Comparison of ENCODE assay signal across 12 cellular contexts in genomic region chr13:91134773-91135124, GRCh38.
DNase-seq lines count a peak whose midpoint lies in the region; ATAC-seq and TF ChIP-seq lines count a peak whose summit lies in the region.
"Had no signal": no experiment of that assay in that cellular context is flagged by ENCODE, and none has a peak within 500 bp of the region (broad histone marks: within the 10 kb centered on the region; RNA-seq: fewer than 3 reads in every experiment).

No MANE protein-coding gene starts in this region.

- no peak for TF ChIP-seq CTCF in nephron (IDR thresholded peaks at IDR 0.05; ENCODE audit: unreplicated experiment in 3 of 3)
- TF ChIP-seq CTCF in Calu3 (IDR thresholded peaks at IDR 0.05; ENCODE audit: unreplicated experiment): no peak

- H3K27me3 Mint-ChIP-seq in nephron (ENCODE audit: low read depth) (peaks cover 6% of the 10 kb centered on the region), Calu3 (ENCODE audit: unreplicated experiment) (no peaks in the 10 kb centered on the region)
- H3K27me3 Mint-ChIP-seq: activated CD8-positive, alpha-beta T cell treated with anti-CD3 and anti-CD28 coated beads for 36 hours had no signal

- no TSS peak for BruUV-seq in Calu3 (replicated peaks; lab: Mats Ljungman, UMichigan)

- CTCF ChIA-PET in Calu3 (lab: Charles Lee): interaction anchor here (0.7 kb wide), 1 partner anchor 110 kb away, joined by 4 read pairs; no protein-coding TSS in a partner anchor

- intact Hi-C loops in Calu3 (cut with micrococcal nuclease; ENCODE audit: unreplicated experiment): loop anchor here (1.0 to 10.0 kb wide), 4 partner anchors 21 to 110 kb away; no protein-coding TSS in a partner anchor

- in situ Hi-C loops in KBM-7 (cut with MboI; ENCODE audit: low pct_unique_long_range_greater_than_20kb, low sequenced_read_pairs): no loop called here

- H3K4me1 Mint-ChIP-seq in nephron: peaks cover 56% of the 10 kb centered on the region
- no peaks in the 10 kb centered on the region for H3K4me1 Mint-ChIP-seq in Calu3 (ENCODE audit: low read depth, unreplicated experiment)

- H3K27ac Mint-ChIP-seq in nephron: peak overlapping the region; percentile 70 to 87 (median 86)
- no peak overlapping the region for H3K27ac Mint-ChIP-seq in Calu3 (ENCODE audit: unreplicated experiment)
- H3K27ac Mint-ChIP-seq: activated CD8-positive, alpha-beta T cell treated with anti-CD3 and anti-CD28 coated beads for 36 hours; activated T-helper 2 cell treated with anti-CD3 and anti-CD28 coated beads, Interferon-gamma antibody, Interleukin-2, Interleukin-4, amounts not matched to agents 10 μg/mL and 5 μg/mL and 100 μg/mL, durations not matched to agents 14 hours and 24 hours and 36 hours had no signal

- H3K4me3 Mint-ChIP-seq in nephron: no peak overlapping the region
- no peak overlapping the region for H3K4me3 Mint-ChIP-seq in Calu3 (ENCODE audit: low read depth, unreplicated experiment)
- H3K4me3 Mint-ChIP-seq: activated CD8-positive, alpha-beta T cell treated with anti-CD3 and anti-CD28 coated beads for 36 hours had no signal

- peak; percentile 32 for DNase-seq in KBM-7
- no peak for DNase-seq in ureter (ENCODE audit: low spot score)
- no peak for DNase-seq in Calu3
- no peak for DNase-seq in 8988T
- DNase-seq: lower lobe of right lung, NCI-H2029, right cardiac atrium had no signal

- ATAC-seq in GM18868 (IDR thresholded peaks at IDR 0.05; ENCODE audit: unreplicated experiment): peak; percentile 17
- ATAC-seq in GM21786 (IDR thresholded peaks at IDR 0.05; ENCODE audit: unreplicated experiment): peak; percentile 12

- H3K36me3 Mint-ChIP-seq in nephron (ENCODE audit: low read depth) (peaks cover 16% of the 10 kb centered on the region), Calu3 (ENCODE audit: insufficient read depth, unreplicated experiment) (no peaks in the 10 kb centered on the region)

- H3K9me3 Mint-ChIP-seq in nephron (no peaks in the 10 kb centered on the region), Calu3 (ENCODE audit: low read depth, unreplicated experiment) (no peaks in the 10 kb centered on the region)
- H3K9me3 Mint-ChIP-seq: activated CD8-positive, alpha-beta T cell treated with anti-CD3 and anti-CD28 coated beads for 36 hours; activated T-helper 2 cell treated with anti-CD3 and anti-CD28 coated beads, Interferon-gamma antibody, Interleukin-2, Interleukin-4, amounts not matched to agents 10 μg/mL and 5 μg/mL and 100 μg/mL, durations not matched to agents 14 hours and 24 hours and 36 hours had no signal
